13 cellular contexts compared by ENCODE assay signal in the genomic region with DNA sequence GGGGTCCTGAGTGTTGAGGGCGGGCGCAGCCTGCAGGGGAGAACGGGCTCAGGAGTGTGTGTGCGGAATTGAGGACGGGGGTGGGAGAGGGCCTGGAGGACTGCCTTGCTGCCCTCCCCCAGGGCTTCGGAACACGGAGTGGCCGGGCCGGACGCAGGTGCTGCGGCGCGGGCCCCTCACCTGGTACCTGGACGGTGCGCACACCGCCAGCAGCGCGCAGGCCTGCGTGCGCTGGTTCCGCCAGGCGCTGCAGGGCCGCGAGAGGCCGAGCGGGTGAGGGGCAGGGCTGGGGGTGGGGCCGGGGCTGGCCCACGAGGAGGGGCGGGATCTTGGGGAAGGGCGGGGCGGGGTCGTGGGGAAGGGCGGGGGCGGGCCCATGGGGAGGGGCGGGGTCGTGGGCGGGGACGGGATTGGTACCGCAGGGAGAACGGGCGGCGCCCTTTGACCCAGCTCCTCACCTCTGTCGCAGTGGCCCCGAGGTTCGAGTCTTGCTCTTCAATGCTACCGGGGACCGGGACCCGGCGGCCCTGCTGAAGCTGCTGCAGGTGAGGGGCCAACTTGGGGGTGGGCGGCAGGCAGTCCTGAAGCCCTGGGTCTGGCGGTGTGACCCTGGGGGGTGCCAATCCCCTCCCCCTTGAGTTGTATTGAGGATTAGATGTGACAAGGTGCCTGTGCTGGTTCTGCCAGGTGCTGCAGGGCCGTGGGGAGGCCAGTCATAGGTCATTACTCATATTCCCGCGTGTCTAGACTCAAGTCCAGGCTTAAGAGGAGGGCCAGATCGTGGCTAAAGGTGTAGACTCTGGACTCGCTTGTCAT. TPM values are rescaled to one million over a fixed set of nuclear protein-coding genes. Genes with fewer than 3 reads are reported as not detected.
DNase-seq lines count a peak whose midpoint lies in the region; ATAC-seq and TF ChIP-seq lines count a peak whose summit lies in the region.
"Had no signal": no experiment of that assay in that cellular context is flagged by ENCODE, and none has a peak within 500 bp of the region (broad histone marks: within the 10 kb centered on the region; RNA-seq: fewer than 3 reads in every experiment).

No MANE protein-coding gene starts in this region.

- H3K36me3 ChIP-seq in BLaER1 treated with 17β-estradiol and CSF1 and Interleukin-3, amounts not matched to agents 10 nM and 100 nM, result peaks cover 74 to 98% (median 97%) of the 10 kb centered on the region in 11 experiments
- peaks cover 90% of the 10 kb centered on the region for H3K36me3 ChIP-seq in OCI-LY7 (ENCODE audit: insufficient read depth, low read length)
- H3K36me3 ChIP-seq in mucosa of descending colon (ENCODE audit: low read depth), result peaks cover 6% of the 10 kb centered on the region
- peaks cover 18% of the 10 kb centered on the region for H3K36me3 ChIP-seq in SJCRH30

- H3K4me2 ChIP-seq in BLaER1 treated with 17β-estradiol and CSF1 and Interleukin-3, amounts not matched to agents 10 nM and 100 nM, result peak overlapping the region; percentile 58 to 99 (median 95)
- peak overlapping the region; percentile 46 for H3K4me2 ChIP-seq in OCI-LY7 (ENCODE audit: low read length)

- H3K4me1 Mint-ChIP-seq in activated naive CD4-positive, alpha-beta T cell treated with anti-CD3 and anti-CD28 coated beads, Interleukin-2, amount 10 ng/mL, durations not matched to agents 7 days and 5 days, result no peaks in the 10 kb centered on the region

- DNase-seq in OCI-LY7 (ENCODE audit: low spot score), result peak; percentile 68
- no peak for DNase-seq in foreskin keratinocyte
- DNase-seq in mucosa of descending colon, result peak; percentile 79 to 82 (median 79)
- no peak for DNase-seq in activated naive CD4-positive, alpha-beta T cell treated with anti-CD3 and anti-CD28 coated beads, Interleukin-2, amount 10 ng/mL, durations not matched to agents 7 days and 5 days
- DNase-seq in A172 (ENCODE audit: low spot score), result no peak
- DNase-seq in NCI-H1092 treated with DMSO at 0.1 percent for 48 hours (lab: John Stamatoyannopoulos, UW), result no peak
- no peak for DNase-seq in SJCRH30
- DNase-seq: activated T-cell treated with anti-CD3 and anti-CD28 coated beads for 4 hours; CD4-positive, alpha-beta memory T cell; dermis blood vessel endothelial cell; NCI-H510A treated with DMSO at 0.1 percent for 48 hours; T-cell had no signal

- no peaks in the 10 kb centered on the region for H3K27me3 ChIP-seq in BLaER1 treated with 17β-estradiol and CSF1 and Interleukin-3, amounts not matched to agents 10 nM and 100 nM
- H3K27me3 ChIP-seq in foreskin keratinocyte (no peaks in the 10 kb centered on the region), SJCRH30 (no peaks in the 10 kb centered on the region)

- H3K79me2 ChIP-seq in OCI-LY7 (ENCODE audit: insufficient read depth, low read depth, low read length), result peaks cover 11% of the 10 kb centered on the region

- POLR2A ChIA-PET in OCI-LY7 (lab: Charles Lee), result interaction anchor here (0.6 kb wide), 1 partner anchor 74 kb away, joined by 3 read pairs; no protein-coding TSS in a partner anchor

- H2AFZ ChIP-seq in OCI-LY7 (ENCODE audit: low read length), result no peak overlapping the region

- TF ChIP-seq CTCF in OCI-LY7 (conservative IDR thresholded peaks at IDR 0.05; ENCODE audit: low read length), result no peak
- TF ChIP-seq CTCF in foreskin keratinocyte (conservative IDR thresholded peaks at IDR 0.05), result no peak
- TF ChIP-seq CTCF in mucosa of descending colon (IDR thresholded peaks at IDR 0.05), result no peak

- H3K27ac Mint-ChIP-seq in activated naive CD4-positive, alpha-beta T cell treated with anti-CD3 and anti-CD28 coated beads, Interleukin-2, amount 10 ng/mL, durations not matched to agents 7 days and 5 days, result no peak overlapping the region
- H3K27ac Mint-ChIP-seq: CD4-positive, alpha-beta memory T cell; T-cell had no signal

- no peak overlapping the region for H3K4me3 ChIP-seq in BLaER1 treated with 17β-estradiol and CSF1 and Interleukin-3, amounts not matched to agents 10 nM and 100 nM
- no peak overlapping the region for H3K4me3 ChIP-seq in OCI-LY7 (ENCODE audit: low read depth, low read length, poor library complexity, severe bottlenecking)
- H3K4me3 ChIP-seq in mucosa of descending colon, result no peak overlapping the region
- no peak overlapping the region for H3K4me3 ChIP-seq in SJCRH30

- H3K9me3 ChIP-seq in BLaER1 treated with 17β-estradiol and CSF1 and Interleukin-3, amounts not matched to agents 10 nM and 100 nM (replicated peaks in 1 of 11), result no peaks in the 10 kb centered on the region
- H3K9me3 ChIP-seq in OCI-LY7 (ENCODE audit: low read length), result no peaks in the 10 kb centered on the region
- H3K9me3 ChIP-seq in mucosa of descending colon, result no peaks in the 10 kb centered on the region
- H3K9me3 ChIP-seq in SJCRH30 (replicated peaks), result no peaks in the 10 kb centered on the region

- no TSS peak for BruUV-seq in OCI-LY7 (replicated peaks; lab: Mats Ljungman, UMichigan)

- H3K27ac ChIP-seq in BLaER1 treated with 17β-estradiol and CSF1 and Interleukin-3, amounts not matched to agents 10 nM and 100 nM, result peak overlapping the region in 3 of 11 experiments; percentile 21 to 52 (median 48); a peak in 3 of 22 replicates
- H3K27ac ChIP-seq in OCI-LY7 (ENCODE audit: low read depth, low read length, poor library complexity, severe bottlenecking), result peak overlapping the region; percentile 42
- no peak overlapping the region for H3K27ac ChIP-seq in foreskin keratinocyte
- no peak overlapping the region for H3K27ac ChIP-seq in SJCRH30

- H3K27me3 Mint-ChIP-seq in activated naive CD4-positive, alpha-beta T cell treated with anti-CD3 and anti-CD28 coated beads, Interleukin-2, amount 10 ng/mL, durations not matched to agents 7 days and 5 days, result no peaks in the 10 kb centered on the region
- H3K27me3 Mint-ChIP-seq: CD4-positive, alpha-beta memory T cell; T-cell had no signal

- intact Hi-C loops in OCI-LY7 (cut with micrococcal nuclease; ENCODE audit: unreplicated experiment) (no loop called here), mucosa of descending colon (cut with DNase I, micrococcal nuclease) (no loop called here)

- no peaks in the 10 kb centered on the region for H3K9me3 Mint-ChIP-seq in activated naive CD4-positive, alpha-beta T cell treated with anti-CD3 and anti-CD28 coated beads, Interleukin-2, amount 10 ng/mL, durations not matched to agents 7 days and 5 days
- H3K9me3 Mint-ChIP-seq: CD4-positive, alpha-beta memory T cell; T-cell had no signal

- CTCF ChIA-PET in OCI-LY7 (lab: Charles Lee; ENCODE audit: unreplicated experiment), result no interaction called here
- CTCF ChIA-PET in activated naive CD4-positive, alpha-beta T cell treated with anti-CD3 and anti-CD28 coated beads, Interleukin-2, amount 10 ng/mL, durations not matched to agents 7 days and 5 days (lab: Charles Lee), result interaction anchor here (1.2 to 1.7 kb wide), 2 partner anchors 46 to 60 kb away, joined by 3 to 5 read pairs; no protein-coding TSS in a partner anchor

- peak; percentile 61 for ATAC-seq in foreskin keratinocyte
- peak; percentile 94 for ATAC-seq in mucosa of descending colon
- ATAC-seq: T-cell had no signal

- H3K9me2 ChIP-seq in OCI-LY7 (ENCODE audit: insufficient read depth, low read length), result no peaks in the 10 kb centered on the region

- peaks cover 63 to 76% (median 72%) of the 10 kb centered on the region in 10 experiments for H3K4me1 ChIP-seq in BLaER1 treated with 17β-estradiol and CSF1 and Interleukin-3, amounts not matched to agents 10 nM and 100 nM
- peaks cover 18% of the 10 kb centered on the region for H3K4me1 ChIP-seq in OCI-LY7 (ENCODE audit: insufficient read depth, low read length, poor library complexity, severe bottlenecking)
- peaks cover 13% of the 10 kb centered on the region for H3K4me1 ChIP-seq in foreskin keratinocyte
- peaks cover 10% of the 10 kb centered on the region for H3K4me1 ChIP-seq in mucosa of descending colon (ENCODE audit: low read depth)
- no peaks in the 10 kb centered on the region for H3K4me1 ChIP-seq in SJCRH30

- no peak overlapping the region for H3K4me3 Mint-ChIP-seq in activated naive CD4-positive, alpha-beta T cell treated with anti-CD3 and anti-CD28 coated beads, Interleukin-2, amount 10 ng/mL, durations not matched to agents 7 days and 5 days
- H3K4me3 Mint-ChIP-seq: CD4-positive, alpha-beta memory T cell; T-cell had no signal

- H3K9ac ChIP-seq in BLaER1 treated with 17β-estradiol and CSF1 and Interleukin-3, amounts not matched to agents 10 nM and 100 nM, result peak overlapping the region in 7 of 11 experiments; percentile 22 to 97 (median 49); a peak in 8 of 22 replicates

- peaks cover 43% of the 10 kb centered on the region for H3K36me3 Mint-ChIP-seq in activated naive CD4-positive, alpha-beta T cell treated with anti-CD3 and anti-CD28 coated beads, Interleukin-2, amount 10 ng/mL, durations not matched to agents 7 days and 5 days

- H4K20me1 ChIP-seq in BLaER1 treated with 17β-estradiol and CSF1 and Interleukin-3, amounts not matched to agents 10 nM and 100 nM, result peaks cover 32 to 94% (median 83%) of the 10 kb centered on the region in 11 experiments; a peak in 21 of 22 replicates
- H4K20me1 ChIP-seq in OCI-LY7 (ENCODE audit: insufficient read depth, low read length), result no peaks in the 10 kb centered on the region; the same call in 1 of the 2 replicates

RNA-seq across cellular contexts. Expression of a gene that starts 7.1 kb away (rescaled TPM):
- total RNA-seq in OCI-LY7 (2014; rRNA removed; shearing (Covaris generic)), result 136 and 147 TPM in 2 replicates
- total RNA-seq in OCI-LY7 (2022) (132 and 165 TPM in 2 replicates), foreskin keratinocyte (72.6 and 77.1 TPM in 2 replicates), mucosa of descending colon (10 to 100 TPM; 41.0 to 46.5 (median 41.3) TPM)
- polyA plus RNA-seq in foreskin keratinocyte, result 82.3 and 83.5 TPM in 2 replicates
- 146 and 147 TPM in 2 replicates for total RNA-seq in A172 (2014; rRNA removed; shearing (Covaris generic))
- total RNA-seq in SJCRH30 (2014; rRNA removed; shearing (Covaris generic)), result 32.0 and 39.4 TPM in 2 replicates

RNA-seq across cellular contexts. Expression of a gene that starts 23.9 kb away (rescaled TPM):
- 69.8 and 80.0 TPM in 2 replicates for total RNA-seq in OCI-LY7 (2014; rRNA removed; shearing (Covaris generic))
- total RNA-seq in OCI-LY7 (2022), result 123 and 136 TPM in 2 replicates
- total RNA-seq in foreskin keratinocyte, result 43.0 and 44.9 TPM in 2 replicates
- polyA plus RNA-seq in foreskin keratinocyte, result 52.9 and 58.9 TPM in 2 replicates
- total RNA-seq in mucosa of descending colon, result 100 to 1,000 TPM in 1 of 3 donors, 10 to 100 TPM in 2; 67.8 to 111 (median 75.9) TPM
- 36.9 and 61.3 TPM in 2 replicates for total RNA-seq in A172 (2014; rRNA removed; shearing (Covaris generic))
- total RNA-seq in SJCRH30 (2014; rRNA removed; shearing (Covaris generic)), result 19.2 and 21.8 TPM in 2 replicates

RNA-seq across cellular contexts. Expression of a gene that starts 31.3 kb away (rescaled TPM):
- 38.5 and 40.0 TPM in 2 replicates for total RNA-seq in OCI-LY7 (2014; rRNA removed; shearing (Covaris generic))
- total RNA-seq in OCI-LY7 (2022) (39.1 and 45.7 TPM in 2 replicates), foreskin keratinocyte (0.17 and 0.28 TPM in 2 replicates), mucosa of descending colon (1 to 10 TPM; 3.2 to 7.4 (median 4.7) TPM)
- polyA plus RNA-seq in foreskin keratinocyte, result 0.16 and 0.28 TPM in 2 replicates
- 1.7 and 2.1 TPM in 2 replicates for total RNA-seq in A172 (2014; rRNA removed; shearing (Covaris generic))
- 0.99 and 1.4 TPM in 2 replicates for total RNA-seq in SJCRH30 (2014; rRNA removed; shearing (Covaris generic))

RNA-seq across cellular contexts. Expression of a gene that starts 44.7 kb away (rescaled TPM):
- not detected in 2 replicates for total RNA-seq in OCI-LY7 (2014; rRNA removed; shearing (Covaris generic))
- total RNA-seq in OCI-LY7 (2022) (not detected in 2 replicates), foreskin keratinocyte (3.1 TPM in 2 replicates), mucosa of descending colon (10 to 100 TPM; 18.3 to 35.5 (median 34.8) TPM)
- 4.9 and 5.4 TPM in 2 replicates for polyA plus RNA-seq in foreskin keratinocyte
- 35.4 and 49.5 TPM in 2 replicates for total RNA-seq in A172 (2014; rRNA removed; shearing (Covaris generic))
- 16.4 and 16.6 TPM in 2 replicates for total RNA-seq in SJCRH30 (2014; rRNA removed; shearing (Covaris generic))

Comparison
In these comparisons a context has a peak if more than half of its experiments do, and no peak if none do; other contexts are left out.
1. DNase-seq: peak in OCI-LY7 (single experiment) and mucosa of descending colon (3 of 3); none in foreskin keratinocyte (0 of 2), activated naive CD4-positive, alpha-beta T cell treated with anti-CD3 and anti-CD28 coated beads, Interleukin-2, amount 10 ng/mL, durations not matched to agents 7 days and 5 days (single experiment), A172 (single experiment), NCI-H1092 treated with DMSO at 0.1 percent for 48 hours (single experiment) and SJCRH30 (0 of 2).
2. RNA of a gene that starts 31.3 kb away (total RNA-seq): 38.5 to 45.7 TPM in OCI-LY7; 3.2 to 7.4 TPM in mucosa of descending colon, 1.7 to 2.1 TPM in A172, 0.99 to 1.4 TPM in SJCRH30 and 0.17 to 0.28 TPM in foreskin keratinocyte; every median in the first group is over 4 times any median in the second.